1 cellular context compared by ENCODE assay signal in genomic region chr11:120295110-120295509, GRCh38.
TF ChIP-seq lines count a peak whose summit lies in the region.

No MANE protein-coding gene starts in this region.

TF ChIP-seq in SK-N-SH, 30 proteins besides CTCF, POLR2A, EP300 and RAD21 (continued from another document):
- TF ChIP-seq IRF3 (IDR thresholded peaks at IDR 0.05; ENCODE audit: low read depth, low read length) (no peak), FOXM1 (IDR thresholded peaks at IDR 0.05; ENCODE audit: low read depth) (no peak), TCF12 (IDR thresholded peaks at IDR 0.05) (peak; percentile 79), MEF2A (IDR thresholded peaks at IDR 0.05; ENCODE audit: borderline replicate concordance, low read depth) (no peak), YY1 (IDR thresholded peaks at IDR 0.05; ENCODE audit: low read depth) (peak; percentile 42; the same call in 1 of the 2 replicates), SMC3 (IDR thresholded peaks at IDR 0.05; ENCODE audit: low read depth, low read length) (no peak), NFIC (IDR thresholded peaks at IDR 0.05; ENCODE audit: borderline replicate concordance) (peak; percentile 92), USF2 (IDR thresholded peaks at IDR 0.05; ENCODE audit: borderline replicate concordance, low read depth, low read length) (no peak), MXI1 (IDR thresholded peaks at IDR 0.05; ENCODE audit: low read depth, low read length) (peak; percentile 89), RXRA (IDR thresholded peaks at IDR 0.05; ENCODE audit: borderline replicate concordance, low read depth) (no peak), FOSL2 (IDR thresholded peaks at IDR 0.05; ENCODE audit: borderline replicate concordance, low read depth) (peak; percentile 45; the same call in 1 of the 2 replicates), FOXJ3 (CRISPR knock-in tag; IDR thresholded peaks at IDR 0.05) (peak; percentile 90), JUND (IDR thresholded peaks at IDR 0.05) (peak; percentile 74), SIN3A (IDR thresholded peaks at IDR 0.05; ENCODE audit: borderline replicate concordance, low read depth, low read length) (no peak), TEAD4 (IDR thresholded peaks at IDR 0.05; ENCODE audit: borderline replicate concordance, insufficient read depth) (peak; percentile 75), RFX5 (IDR thresholded peaks at IDR 0.05; ENCODE audit: low read length) (no peak), CHD2 (IDR thresholded peaks at IDR 0.05; ENCODE audit: low read length, partially characterized antibody) (peak; percentile 72), RCOR1 (IDR thresholded peaks at IDR 0.05; ENCODE audit: low read length) (peak; percentile 97), TAF1 (IDR thresholded peaks at IDR 0.05; ENCODE audit: borderline replicate concordance, low read depth, low read length) (no peak), ELF1 (IDR thresholded peaks at IDR 0.05) (peak; percentile 38; the same call in 1 of the 2 replicates)
- TF ChIP-seq, protein P1, sequence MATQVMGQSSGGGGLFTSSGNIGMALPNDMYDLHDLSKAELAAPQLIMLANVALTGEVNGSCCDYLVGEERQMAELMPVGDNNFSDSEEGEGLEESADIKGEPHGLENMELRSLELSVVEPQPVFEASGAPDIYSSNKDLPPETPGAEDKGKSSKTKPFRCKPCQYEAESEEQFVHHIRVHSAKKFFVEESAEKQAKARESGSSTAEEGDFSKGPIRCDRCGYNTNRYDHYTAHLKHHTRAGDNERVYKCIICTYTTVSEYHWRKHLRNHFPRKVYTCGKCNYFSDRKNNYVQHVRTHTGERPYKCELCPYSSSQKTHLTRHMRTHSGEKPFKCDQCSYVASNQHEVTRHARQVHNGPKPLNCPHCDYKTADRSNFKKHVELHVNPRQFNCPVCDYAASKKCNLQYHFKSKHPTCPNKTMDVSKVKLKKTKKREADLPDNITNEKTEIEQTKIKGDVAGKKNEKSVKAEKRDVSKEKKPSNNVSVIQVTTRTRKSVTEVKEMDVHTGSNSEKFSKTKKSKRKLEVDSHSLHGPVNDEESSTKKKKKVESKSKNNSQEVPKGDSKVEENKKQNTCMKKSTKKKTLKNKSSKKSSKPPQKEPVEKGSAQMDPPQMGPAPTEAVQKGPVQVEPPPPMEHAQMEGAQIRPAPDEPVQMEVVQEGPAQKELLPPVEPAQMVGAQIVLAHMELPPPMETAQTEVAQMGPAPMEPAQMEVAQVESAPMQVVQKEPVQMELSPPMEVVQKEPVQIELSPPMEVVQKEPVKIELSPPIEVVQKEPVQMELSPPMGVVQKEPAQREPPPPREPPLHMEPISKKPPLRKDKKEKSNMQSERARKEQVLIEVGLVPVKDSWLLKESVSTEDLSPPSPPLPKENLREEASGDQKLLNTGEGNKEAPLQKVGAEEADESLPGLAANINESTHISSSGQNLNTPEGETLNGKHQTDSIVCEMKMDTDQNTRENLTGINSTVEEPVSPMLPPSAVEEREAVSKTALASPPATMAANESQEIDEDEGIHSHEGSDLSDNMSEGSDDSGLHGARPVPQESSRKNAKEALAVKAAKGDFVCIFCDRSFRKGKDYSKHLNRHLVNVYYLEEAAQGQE (IDR thresholded peaks at IDR 0.05; ENCODE audit: low read depth, low read length): no peak
- TF ChIP-seq, protein P2, sequence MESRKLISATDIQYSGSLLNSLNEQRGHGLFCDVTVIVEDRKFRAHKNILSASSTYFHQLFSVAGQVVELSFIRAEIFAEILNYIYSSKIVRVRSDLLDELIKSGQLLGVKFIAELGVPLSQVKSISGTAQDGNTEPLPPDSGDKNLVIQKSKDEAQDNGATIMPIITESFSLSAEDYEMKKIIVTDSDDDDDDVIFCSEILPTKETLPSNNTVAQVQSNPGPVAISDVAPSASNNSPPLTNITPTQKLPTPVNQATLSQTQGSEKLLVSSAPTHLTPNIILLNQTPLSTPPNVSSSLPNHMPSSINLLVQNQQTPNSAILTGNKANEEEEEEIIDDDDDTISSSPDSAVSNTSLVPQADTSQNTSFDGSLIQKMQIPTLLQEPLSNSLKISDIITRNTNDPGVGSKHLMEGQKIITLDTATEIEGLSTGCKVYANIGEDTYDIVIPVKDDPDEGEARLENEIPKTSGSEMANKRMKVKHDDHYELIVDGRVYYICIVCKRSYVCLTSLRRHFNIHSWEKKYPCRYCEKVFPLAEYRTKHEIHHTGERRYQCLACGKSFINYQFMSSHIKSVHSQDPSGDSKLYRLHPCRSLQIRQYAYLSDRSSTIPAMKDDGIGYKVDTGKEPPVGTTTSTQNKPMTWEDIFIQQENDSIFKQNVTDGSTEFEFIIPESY (IDR thresholded peaks at IDR 0.05; ENCODE audit: borderline replicate concordance, low read depth): 0 out of 2 replicates have a peak, but pooled peaks have one; percentile 24
